1 cellular context compared by ENCODE assay signal in genomic region chr6:121334299-121335104, GRCh38.
TF ChIP-seq lines count a peak whose summit lies in the region.

TSS of gene TBC1D32 (minus strand) at chr6:121334480. CDS start at chr6:121334430, 50 bp downstream.

TF ChIP-seq in K562, 482 proteins besides CTCF, POLR2A, EP300 and RAD21 (continued from another document and continues in another):
- TF ChIP-seq TOE1 (IDR thresholded peaks at IDR 0.05; ENCODE audit: borderline replicate concordance), result peak; percentile 40; the same call in 1 of the 2 replicates
- TF ChIP-seq TOE1 (CRISPR knock-in tag; IDR thresholded peaks at IDR 0.05; ENCODE audit: borderline replicate concordance, low read depth), result no peak
- TF ChIP-seq NCOA6 (IDR thresholded peaks at IDR 0.05), result peak; percentile 85
- no peak for TF ChIP-seq GTF2F1 (IDR thresholded peaks at IDR 0.05; ENCODE audit: low read depth, low read length)
- TF ChIP-seq HMG20B (CRISPR knock-in tag; IDR thresholded peaks at IDR 0.05), result no peak
- TF ChIP-seq TCF3 (CRISPR knock-in tag; IDR thresholded peaks at IDR 0.05), result no peak
- no peak for TF ChIP-seq CREB3 (tag; conservative IDR thresholded peaks at IDR 0.05; ENCODE audit: low read depth)
- no peak for TF ChIP-seq ZNF124 (CRISPR knock-in tag; IDR thresholded peaks at IDR 0.05)
- no peak for TF ChIP-seq MTA2 (IDR thresholded peaks at IDR 0.05; ENCODE audit: low read depth)
- TF ChIP-seq GATAD2B (IDR thresholded peaks at IDR 0.05; ENCODE audit: borderline replicate concordance), result no peak
- no peak for TF ChIP-seq SMAD2 (IDR thresholded peaks at IDR 0.05; ENCODE audit: low read depth, low read length)
- no peak for TF ChIP-seq GABPB1 (CRISPR knock-in tag; IDR thresholded peaks at IDR 0.05)
- peak; percentile 97 for TF ChIP-seq IRF2 (CRISPR knock-in tag; IDR thresholded peaks at IDR 0.05)
- peak; percentile 80 for TF ChIP-seq SUPT5H (IDR thresholded peaks at IDR 0.05)
- no peak for TF ChIP-seq TEAD1 (CRISPR knock-in tag; IDR thresholded peaks at IDR 0.05)
- TF ChIP-seq NFIX (CRISPR knock-in tag; IDR thresholded peaks at IDR 0.05; ENCODE audit: low read depth), result no peak
- no peak for TF ChIP-seq FUS (optimal IDR thresholded peaks at IDR 0.05; ENCODE audit: low read depth, low read length)
- TF ChIP-seq ZNF76 (CRISPR knock-in tag; IDR thresholded peaks at IDR 0.05; ENCODE audit: borderline replicate concordance), result no peak
- TF ChIP-seq POU5F1 (IDR thresholded peaks at IDR 0.05; ENCODE audit: borderline replicate concordance, low read depth, low read length, partially characterized antibody), result no peak
- TF ChIP-seq PRMT5 (CRISPR knock-in tag; IDR thresholded peaks at IDR 0.05), result no peak
- TF ChIP-seq EZH2 (IDR thresholded peaks at IDR 0.05; ENCODE audit: borderline replicate concordance, low read depth, low read length), result no peak
- TF ChIP-seq BRD4 (IDR thresholded peaks at IDR 0.05), result no peak; the same call in 1 of the 2 replicates
- no peak for TF ChIP-seq ZNF707 (CRISPR knock-in tag; conservative IDR thresholded peaks at IDR 0.05)
- TF ChIP-seq ATF4 (CRISPR knock-in tag; IDR thresholded peaks at IDR 0.05), result no peak
- TF ChIP-seq HLTF (IDR thresholded peaks at IDR 0.05), result no peak
- TF ChIP-seq EP400 (IDR thresholded peaks at IDR 0.05), result peak; percentile 93
- no peak for TF ChIP-seq ZNF592 (IDR thresholded peaks at IDR 0.05)
- no peak for TF ChIP-seq ZFP36 (IDR thresholded peaks at IDR 0.05; ENCODE audit: low read depth, low read length, partially characterized antibody)
- no peak for TF ChIP-seq HEY1 (CRISPR knock-in tag; IDR thresholded peaks at IDR 0.05; ENCODE audit: borderline replicate concordance)
- TF ChIP-seq ZNF316 (IDR thresholded peaks at IDR 0.05), result no peak
- TF ChIP-seq RERE (CRISPR knock-in tag; IDR thresholded peaks at IDR 0.05; ENCODE audit: borderline replicate concordance), result no peak
- peak; percentile 62; the same call in 1 of the 2 replicates for TF ChIP-seq POLR2AphosphoS5 (IDR thresholded peaks at IDR 0.05; ENCODE audit: control insufficient read depth, insufficient read depth, low read depth, low read length)
- no peak for TF ChIP-seq ZNF24 (IDR thresholded peaks at IDR 0.05)
- TF ChIP-seq NFIC (IDR thresholded peaks at IDR 0.05), result no peak
- no peak for TF ChIP-seq PHTF2 (CRISPR knock-in tag; IDR thresholded peaks at IDR 0.05)
- TF ChIP-seq DACH1 (IDR thresholded peaks at IDR 0.05; ENCODE audit: partially characterized antibody), result no peak
- no peak for TF ChIP-seq TCFL5 (CRISPR knock-in tag; conservative IDR thresholded peaks at IDR 0.05)
- no peak for TF ChIP-seq MLLT1 (IDR thresholded peaks at IDR 0.05)
- TF ChIP-seq PTRF (tag; IDR thresholded peaks at IDR 0.05), result no peak
- TF ChIP-seq CC2D1A (IDR thresholded peaks at IDR 0.05), result no peak
- no peak for TF ChIP-seq CHD2 (IDR thresholded peaks at IDR 0.05; ENCODE audit: low read depth, low read length)
- TF ChIP-seq ZNF23 (CRISPR knock-in tag; IDR thresholded peaks at IDR 0.05), result no peak
- no peak for TF ChIP-seq USF1 (CRISPR knock-in tag; IDR thresholded peaks at IDR 0.05)
- no peak for TF ChIP-seq ZFPM2 (CRISPR knock-in tag; IDR thresholded peaks at IDR 0.05)
- no peak for TF ChIP-seq ELF2 (CRISPR knock-in tag; IDR thresholded peaks at IDR 0.05)
- TF ChIP-seq ZNF318 (IDR thresholded peaks at IDR 0.05; ENCODE audit: borderline replicate concordance in 1 of 2, low read depth in 1 of 2), result 0 out of 4 replicates have a peak, but pooled peaks of 1 of the 2 experiments have one; percentile 28
- TF ChIP-seq TAL1 (IDR thresholded peaks at IDR 0.05), result no peak
